Comparison of ENCODE assay signal across 1 cellular context in genomic region chr17:43219001-43219400, GRCh38.
TF ChIP-seq lines count a peak whose summit lies in the region.

No MANE protein-coding gene starts in this region.

TF ChIP-seq in K562, 482 proteins besides CTCF, POLR2A, EP300 and RAD21:
- TF ChIP-seq FOXA3 (CRISPR knock-in tag; conservative IDR thresholded peaks at IDR 0.05 in 1 of 2, IDR thresholded peaks at IDR 0.05 in 1 of 2): no peak
- no peak for TF ChIP-seq GTF2B (IDR thresholded peaks at IDR 0.05; ENCODE audit: extremely low read depth, insufficient read length)
